1 cellular context compared by ENCODE assay signal in the genomic region with DNA sequence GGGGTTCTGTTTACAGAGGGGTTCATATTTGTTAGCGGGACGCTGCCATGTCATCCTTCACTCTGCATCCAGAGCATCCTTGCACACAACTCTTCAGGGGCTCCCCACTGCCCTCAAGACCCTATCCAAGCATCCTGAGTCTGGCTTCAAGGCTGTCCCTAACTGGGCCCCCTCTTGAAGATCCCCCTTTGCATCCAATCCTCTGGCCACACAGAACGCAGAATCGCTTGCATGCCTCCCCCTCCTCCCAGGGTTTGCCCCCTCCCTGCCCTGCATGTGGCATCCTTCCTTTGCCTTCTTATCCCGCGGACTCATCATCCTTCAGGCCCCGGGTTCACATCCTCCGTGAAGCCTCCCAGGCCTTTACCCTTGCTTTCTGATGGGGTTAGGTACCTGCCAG.
TF ChIP-seq lines count a peak whose summit lies in the region.

No MANE protein-coding gene starts in this region.

TF ChIP-seq in A549, 52 proteins besides CTCF, POLR2A, EP300 and RAD21:
- TF ChIP-seq, protein P1, sequence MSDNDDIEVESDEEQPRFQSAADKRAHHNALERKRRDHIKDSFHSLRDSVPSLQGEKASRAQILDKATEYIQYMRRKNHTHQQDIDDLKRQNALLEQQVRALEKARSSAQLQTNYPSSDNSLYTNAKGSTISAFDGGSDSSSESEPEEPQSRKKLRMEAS (IDR thresholded peaks at IDR 0.05): no peak
- TF ChIP-seq RCOR1 (IDR thresholded peaks at IDR 0.05; ENCODE audit: low read depth, low read length) (no peak), CBX8 (IDR thresholded peaks at IDR 0.05) (no peak), PHF8 (IDR thresholded peaks at IDR 0.05; ENCODE audit: borderline replicate concordance, low read depth) (no peak), CHD2 (IDR thresholded peaks at IDR 0.05; ENCODE audit: low read length, partially characterized antibody) (no peak), NFE2L2 (conservative IDR thresholded peaks at IDR 0.05; ENCODE audit: low read length) (no peak), RFX5 (IDR thresholded peaks at IDR 0.05) (no peak), KDM1A (IDR thresholded peaks at IDR 0.05; ENCODE audit: low read depth) (no peak)
- TF ChIP-seq, protein P2, sequence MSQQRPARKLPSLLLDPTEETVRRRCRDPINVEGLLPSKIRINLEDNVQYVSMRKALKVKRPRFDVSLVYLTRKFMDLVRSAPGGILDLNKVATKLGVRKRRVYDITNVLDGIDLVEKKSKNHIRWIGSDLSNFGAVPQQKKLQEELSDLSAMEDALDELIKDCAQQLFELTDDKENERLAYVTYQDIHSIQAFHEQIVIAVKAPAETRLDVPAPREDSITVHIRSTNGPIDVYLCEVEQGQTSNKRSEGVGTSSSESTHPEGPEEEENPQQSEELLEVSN (IDR thresholded peaks at IDR 0.05; ENCODE audit: borderline replicate concordance, low read depth): no peak
- TF ChIP-seq, protein P3, sequence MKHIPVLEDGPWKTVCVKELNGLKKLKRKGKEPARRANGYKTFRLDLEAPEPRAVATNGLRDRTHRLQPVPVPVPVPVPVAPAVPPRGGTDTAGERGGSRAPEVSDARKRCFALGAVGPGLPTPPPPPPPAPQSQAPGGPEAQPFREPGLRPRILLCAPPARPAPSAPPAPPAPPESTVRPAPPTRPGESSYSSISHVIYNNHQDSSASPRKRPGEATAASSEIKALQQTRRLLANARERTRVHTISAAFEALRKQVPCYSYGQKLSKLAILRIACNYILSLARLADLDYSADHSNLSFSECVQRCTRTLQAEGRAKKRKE (CRISPR knock-in tag; IDR thresholded peaks at IDR 0.05; ENCODE audit: low read depth): no peak
- TF ChIP-seq, protein P4, sequence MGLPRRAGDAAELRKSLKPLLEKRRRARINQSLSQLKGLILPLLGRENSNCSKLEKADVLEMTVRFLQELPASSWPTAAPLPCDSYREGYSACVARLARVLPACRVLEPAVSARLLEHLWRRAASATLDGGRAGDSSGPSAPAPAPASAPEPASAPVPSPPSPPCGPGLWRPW (IDR thresholded peaks at IDR 0.05): no peak
